29 cellular contexts compared by ENCODE assay signal in genomic region chr14:20603813-20604212, GRCh38. TPM values are rescaled to one million over a fixed set of nuclear protein-coding genes. Genes with fewer than 3 reads are reported as not detected.
DNase-seq lines count a peak whose midpoint lies in the region; ATAC-seq, FAIRE-seq and TF ChIP-seq lines count a peak whose summit lies in the region.
"Had no signal": no experiment of that assay in that cellular context is flagged by ENCODE, and none has a peak within 500 bp of the region (broad histone marks: within the 10 kb centered on the region; RNA-seq: fewer than 3 reads in every experiment).

No MANE protein-coding gene starts in this region.

- no peak overlapping the region for H2AFZ ChIP-seq in HepG2 (ENCODE audit: low read length)

- POLR2A ChIA-PET in HepG2 (lab: Yijun Ruan, JAX), result no interaction called here

- no peaks in the 10 kb centered on the region for H3K9me3 ChIP-seq in HepG2 (ENCODE audit: low read length)
- H3K9me3 ChIP-seq in right lobe of liver, result no peaks in the 10 kb centered on the region
- H3K9me3 ChIP-seq in stomach, result no peaks in the 10 kb centered on the region
- H3K9me3 ChIP-seq: BLaER1 had no signal

- FAIRE-seq in HepG2 (lab: Jason Lieb, UNC), result no peak
- peak; percentile 9 for FAIRE-seq in urothelium cell line (lab: Jason Lieb, UNC)
- FAIRE-seq: GM12891, H54, HTR-8/SVneo had no signal

- no peak overlapping the region for H3K27ac Mint-ChIP-seq in CD14-positive monocyte
- H3K27ac Mint-ChIP-seq: CD4-positive, alpha-beta T cell had no signal

- no peaks in the 10 kb centered on the region for H3K9me3 Mint-ChIP-seq in CD14-positive monocyte
- H3K9me3 Mint-ChIP-seq: CD4-positive, alpha-beta T cell had no signal

- H3K27me3 ChIP-seq in HepG2 (ENCODE audit: control insufficient read depth in 1 of 2, insufficient read depth in 2 of 2, low read length in 2 of 2) (peaks cover 0 to 3% of the 10 kb centered on the region in 2 experiments; a peak in 2 of 5 replicates), right lobe of liver (no peaks in the 10 kb centered on the region), stomach (no peaks in the 10 kb centered on the region)
- H3K27me3 ChIP-seq: BLaER1 had no signal

- no peak for TF ChIP-seq CTCF in HepG2 (CRISPR knock-in tag; IDR thresholded peaks at IDR 0.05)
- no peak for TF ChIP-seq CTCF in right lobe of liver (IDR thresholded peaks at IDR 0.05)
- no peak for TF ChIP-seq CTCF in CD14-positive monocyte (IDR thresholded peaks at IDR 0.05)
- TF ChIP-seq CTCF in stomach (IDR thresholded peaks at IDR 0.05), result no peak

- no peak for ATAC-seq in HepG2
- ATAC-seq in right lobe of liver, result no peak

- no peaks in the 10 kb centered on the region for H4K20me1 ChIP-seq in HepG2 (ENCODE audit: insufficient read depth, low read length)
- H4K20me1 ChIP-seq: BLaER1 had no signal

- in situ Hi-C loops in HepG2 (cut with HindIII; ENCODE audit: extremely low pct_ligation_motif_present, low pct_unique_long_range_greater_than_20kb), result loop anchor here (25.0 kb wide), 1 partner anchor 142 kb away; the partner anchor contains the start of genes APEX1, OSGEP, PIP4P1 and PNP

- no peaks in the 10 kb centered on the region for H3K36me3 ChIP-seq in HepG2 (replicated peaks in 1 of 2; ENCODE audit: control insufficient read depth in 1 of 2, insufficient read depth in 2 of 2, low read length in 2 of 2)
- no peaks in the 10 kb centered on the region for H3K36me3 ChIP-seq in right lobe of liver
- no peaks in the 10 kb centered on the region for H3K36me3 ChIP-seq in stomach
- H3K36me3 ChIP-seq: BLaER1 had no signal

- no peak overlapping the region for H3K9ac ChIP-seq in HepG2 (ENCODE audit: insufficient read depth, low read depth, low read length)
- H3K9ac ChIP-seq: BLaER1 had no signal

- CTCF ChIA-PET in HepG2 (lab: Yijun Ruan, JAX; ENCODE audit: low intra/inter-chr PET ratio, low total read pairs), result no interaction called here

- WGBS in HepG2 (ENCODE audit: low lambda C conversion rate), result 100% methylated on average over 1 of the region's 3 CpGs
- 83% methylated on average over 1 of the region's 3 CpGs for WGBS in right lobe of liver (ENCODE audit: insufficient coverage, low coverage, low lambda C conversion rate, missing lambda C conversion rate)
- whole genome bisulfite sequencing in stomach, 5 donors, result 40 to 97% (median 75%) methylated on average over 3 of the region's 3 CpGs

- no TSS peak for BruUV-seq in HepG2 (replicated peaks; lab: Mats Ljungman, UMichigan)

- H3K4me2 ChIP-seq in HepG2 (ENCODE audit: low read depth, low read length), result no peak overlapping the region
- H3K4me2 ChIP-seq: BLaER1 had no signal

- TF ChIP-seq POLR2A in HepG2 (IDR thresholded peaks at IDR 0.05; ENCODE audit: insufficient read depth in 1 of 2, low read depth in 2 of 2, low read length in 2 of 2) (no peak), right lobe of liver (IDR thresholded peaks at IDR 0.05) (no peak), stomach (IDR thresholded peaks at IDR 0.05) (no peak)

- no peaks in the 10 kb centered on the region for H3K36me3 Mint-ChIP-seq in CD14-positive monocyte

- no peaks in the 10 kb centered on the region for H3K79me2 ChIP-seq in HepG2 (ENCODE audit: insufficient read depth, low read length)

- TF ChIP-seq EP300 in HepG2 (IDR thresholded peaks at IDR 0.05; ENCODE audit: low read depth in 2 of 2, low read length in 2 of 2) (no peak), HepG2 (CRISPR knock-in tag; IDR thresholded peaks at IDR 0.05; ENCODE audit: borderline replicate concordance) (no peak), stomach (IDR thresholded peaks at IDR 0.05) (no peak)

- peaks cover 14% of the 10 kb centered on the region for H3K4me1 Mint-ChIP-seq in CD14-positive monocyte

- intact Hi-C loops in HepG2 (cut with micrococcal nuclease; ENCODE audit: unreplicated experiment), result no loop called here
- intact Hi-C loops in right lobe of liver (cut with DNase I), result loop anchor here (10.0 kb wide), 3 partner anchors 69 to 279 kb away; partner anchors contain the start of gene KLHL33 (in 1 of the 2)
- intact Hi-C loops in CD14-positive monocyte (cut with micrococcal nuclease), result no loop called here
- intact Hi-C loops in stomach (cut with DNase I; ENCODE audit: low total_unique reads), result loop anchor here (10.0 kb wide), 1 partner anchor 69 kb away; no protein-coding TSS in a partner anchor

- peaks cover 37% of the 10 kb centered on the region for H3K4me1 ChIP-seq in HepG2 (ENCODE audit: insufficient read depth, low read length)
- peaks cover 0 to 21% (median 0%) of the 10 kb centered on the region in 4 donors for H3K4me1 ChIP-seq in right lobe of liver
- peaks cover 0 to 7% (median 4%) of the 10 kb centered on the region in 4 donors for H3K4me1 ChIP-seq in stomach

- peaks cover 0 to 3% (median 0%) of the 10 kb centered on the region in 3 donors for H3K27me3 Mint-ChIP-seq in CD14-positive monocyte (ENCODE audit: low read depth in 3 of 3)
- H3K27me3 Mint-ChIP-seq: CD4-positive, alpha-beta T cell had no signal

- no peak for TF ChIP-seq RAD21 in HepG2 (CRISPR knock-in tag; IDR thresholded peaks at IDR 0.05)

- H3K4me3 ChIP-seq in HepG2 (replicated peaks in 1 of 3; ENCODE audit: insufficient read depth in 1 of 3, low read depth in 2 of 3, low read length in 3 of 3) (no peak overlapping the region), right lobe of liver (no peak overlapping the region), stomach (no peak overlapping the region)
- H3K4me3 ChIP-seq: BLaER1 had no signal

- H3K4me3 Mint-ChIP-seq in CD14-positive monocyte, result no peak overlapping the region
- H3K4me3 Mint-ChIP-seq: CD4-positive, alpha-beta T cell had no signal

- H3K27ac ChIP-seq in HepG2 (ENCODE audit: extremely low read length, insufficient read depth, low read length) (no peak overlapping the region), right lobe of liver (no peak overlapping the region), stomach (no peak overlapping the region)
- H3K27ac ChIP-seq: BLaER1 had no signal

- DNase-seq in HepG2 (ENCODE audit: low spot score) (no peak), right lobe of liver (no peak), NCI-H2171 (lab: John Stamatoyannopoulos, UW) (peak; percentile 58), NCI-H69 (lab: John Stamatoyannopoulos, UW) (peak; percentile 17), urothelium cell line (ENCODE audit: low spot score) (no peak), CD14-positive monocyte (ENCODE audit: low spot score) (no peak), cerebellar cortex (ENCODE audit: low spot score) (no peak), stomach (no peak)
- DNase-seq: CD4-positive, alpha-beta T cell; DMS79; EL; GDM1; KBM-7; MV-4-11; NCI-H1105 treated with DMSO at 0.1 percent for 48 hours; NCI-H146; NCI-H2029 treated with DMSO at 0.1 percent for 48 hours; NCI-H226; NCI-H526 treated with DMSO at 0.1 percent for 48 hours; Right ventricle myocardium superior; RPMI8226 had no signal

RNA-seq across cellular contexts. Expression of gene RNASE12, which starts 12.6 kb away (rescaled TPM):
- not detected in 2 replicates for total RNA-seq in HepG2 (2016; rRNA removed; fragmentation: Illumina TruSeq; extraction: Trizol)
- total RNA-seq in HepG2 (2016; cell fraction: cytosol; rRNA removed; fragmentation: Illumina TruSeq; extraction: Trizol; ENCODE audit: low read depth), result not detected in 2 replicates
- not detected in 2 replicates for total RNA-seq in HepG2 (2016; cell fraction: insoluble cytoplasmic fraction; rRNA removed; fragmentation: Illumina TruSeq; extraction: Trizol)
- total RNA-seq in HepG2 (2016; cell fraction: membrane; rRNA removed; fragmentation: Illumina TruSeq; extraction: Trizol), result not detected in 2 replicates
- not detected in 2 replicates for total RNA-seq in HepG2 (2016; cell fraction: nucleus; rRNA removed; fragmentation: Illumina TruSeq; extraction: Trizol)
- not detected in 2 replicates for polyA plus RNA-seq in HepG2 (2011; rRNA removed)
- polyA plus RNA-seq in HepG2 (2011; cell fraction: cytosol; rRNA removed), result not detected in 2 replicates
- polyA plus RNA-seq in HepG2 (2011; cell fraction: nucleus; rRNA removed), result not detected in 2 replicates
- not detected in 2 replicates for polyA plus RNA-seq in HepG2 (2012)
- not detected in 2 replicates for polyA plus RNA-seq in HepG2 (2016; cell fraction: cytosol; fragmentation: Illumina TruSeq; extraction: Trizol; ENCODE audit: low read depth)
- not detected in 2 replicates for polyA plus RNA-seq in HepG2 (2016; cell fraction: insoluble cytoplasmic fraction; fragmentation: Illumina TruSeq; extraction: Trizol; ENCODE audit: low read depth)
- polyA plus RNA-seq in HepG2 (2016; cell fraction: membrane; fragmentation: Illumina TruSeq; extraction: Trizol; ENCODE audit: low read depth), result not detected in 2 replicates
- polyA plus RNA-seq in HepG2 (2016; cell fraction: nucleus; fragmentation: Illumina TruSeq; extraction: Trizol; ENCODE audit: insufficient read depth, low read depth), result not detected in 2 replicates
- not detected in 2 replicates for polyA minus RNA-seq in HepG2 (2011; rRNA and poly(A)+ RNA removed; ENCODE audit: low replicate concordance)
- not detected in 2 replicates for polyA minus RNA-seq in HepG2 (2011; cell fraction: cytosol; rRNA and poly(A)+ RNA removed)
- not detected in 2 replicates for polyA minus RNA-seq in HepG2 (2011; cell fraction: nucleus; rRNA and poly(A)+ RNA removed)
- total RNA-seq in right lobe of liver, result not detected
- polyA plus RNA-seq in CD14-positive monocyte, result not detected
- total RNA-seq in stomach, result not detected
- polyA plus RNA-seq in stomach, result not detected
- total RNA-seq: A172; CD4-positive, alpha-beta T cell; LHCN-M2; MCF 10A; Right ventricle myocardium superior; T-helper 1 cell treated with Interleukin-12 subunit alpha and Interleukin-12 subunit beta and Interleukin-4 antibody, amounts not matched to agents 30 ng/mL and 1 ng/mL, for 36 hours had no signal

RNA-seq across cellular contexts. Expression of gene RNASE11, which starts 16.0 kb away (rescaled TPM):
- total RNA-seq in HepG2 (2016; rRNA removed; fragmentation: Illumina TruSeq; extraction: Trizol) (not detected in 2 replicates), right lobe of liver (not detected), stomach (not detected)
- total RNA-seq in HepG2 (2016; cell fraction: cytosol; rRNA removed; fragmentation: Illumina TruSeq; extraction: Trizol; ENCODE audit: low read depth), result not detected in 2 replicates
- total RNA-seq in HepG2 (2016; cell fraction: insoluble cytoplasmic fraction; rRNA removed; fragmentation: Illumina TruSeq; extraction: Trizol), result not detected in 2 replicates
- total RNA-seq in HepG2 (2016; cell fraction: membrane; rRNA removed; fragmentation: Illumina TruSeq; extraction: Trizol), result not detected in 2 replicates
- total RNA-seq in HepG2 (2016; cell fraction: nucleus; rRNA removed; fragmentation: Illumina TruSeq; extraction: Trizol), result not detected in 2 replicates
- polyA plus RNA-seq in HepG2 (2011; rRNA removed) (not detected in 2 replicates), CD14-positive monocyte (not detected), stomach (not detected)
- not detected in 2 replicates for polyA plus RNA-seq in HepG2 (2011; cell fraction: cytosol; rRNA removed)
- polyA plus RNA-seq in HepG2 (2011; cell fraction: nucleus; rRNA removed), result not detected in 2 replicates
- polyA plus RNA-seq in HepG2 (2012), result not detected in 2 replicates
- not detected in 2 replicates for polyA plus RNA-seq in HepG2 (2016; cell fraction: cytosol; fragmentation: Illumina TruSeq; extraction: Trizol; ENCODE audit: low read depth)
- not detected in 2 replicates for polyA plus RNA-seq in HepG2 (2016; cell fraction: insoluble cytoplasmic fraction; fragmentation: Illumina TruSeq; extraction: Trizol; ENCODE audit: low read depth)
- not detected in 2 replicates for polyA plus RNA-seq in HepG2 (2016; cell fraction: membrane; fragmentation: Illumina TruSeq; extraction: Trizol; ENCODE audit: low read depth)
- not detected in 2 replicates for polyA plus RNA-seq in HepG2 (2016; cell fraction: nucleus; fragmentation: Illumina TruSeq; extraction: Trizol; ENCODE audit: insufficient read depth, low read depth)
- not detected in 2 replicates for polyA minus RNA-seq in HepG2 (2011; rRNA and poly(A)+ RNA removed; ENCODE audit: low replicate concordance)
- not detected in 2 replicates for polyA minus RNA-seq in HepG2 (2011; cell fraction: cytosol; rRNA and poly(A)+ RNA removed)
- not detected in 2 replicates for polyA minus RNA-seq in HepG2 (2011; cell fraction: nucleus; rRNA and poly(A)+ RNA removed)
- total RNA-seq: A172; CD4-positive, alpha-beta T cell; LHCN-M2; MCF 10A; Right ventricle myocardium superior; T-helper 1 cell treated with Interleukin-12 subunit alpha and Interleukin-12 subunit beta and Interleukin-4 antibody, amounts not matched to agents 30 ng/mL and 1 ng/mL, for 36 hours had no signal

RNA-seq across cellular contexts. Expression of gene OR6S1, which starts 37.7 kb away (rescaled TPM):
- total RNA-seq in HepG2 (2016; rRNA removed; fragmentation: Illumina TruSeq; extraction: Trizol) (not detected in 2 replicates), right lobe of liver (not detected), stomach (not detected)
- total RNA-seq in HepG2 (2016; cell fraction: cytosol; rRNA removed; fragmentation: Illumina TruSeq; extraction: Trizol; ENCODE audit: low read depth), result not detected in 2 replicates
- not detected in 2 replicates for total RNA-seq in HepG2 (2016; cell fraction: insoluble cytoplasmic fraction; rRNA removed; fragmentation: Illumina TruSeq; extraction: Trizol)
- not detected in 2 replicates for total RNA-seq in HepG2 (2016; cell fraction: membrane; rRNA removed; fragmentation: Illumina TruSeq; extraction: Trizol)
- not detected in 2 replicates for total RNA-seq in HepG2 (2016; cell fraction: nucleus; rRNA removed; fragmentation: Illumina TruSeq; extraction: Trizol)
- polyA plus RNA-seq in HepG2 (2011; rRNA removed) (0.09 TPM in 1 of 2 replicates, not detected in the other), CD14-positive monocyte (not detected), stomach (not detected)
- not detected in 2 replicates for polyA plus RNA-seq in HepG2 (2011; cell fraction: cytosol; rRNA removed)
- polyA plus RNA-seq in HepG2 (2011; cell fraction: nucleus; rRNA removed), result 0.18 and 0.38 TPM in 2 replicates
- polyA plus RNA-seq in HepG2 (2012), result not detected in 2 replicates
- polyA plus RNA-seq in HepG2 (2016; cell fraction: cytosol; fragmentation: Illumina TruSeq; extraction: Trizol; ENCODE audit: low read depth), result not detected in 2 replicates
- polyA plus RNA-seq in HepG2 (2016; cell fraction: insoluble cytoplasmic fraction; fragmentation: Illumina TruSeq; extraction: Trizol; ENCODE audit: low read depth), result not detected in 2 replicates
- polyA plus RNA-seq in HepG2 (2016; cell fraction: membrane; fragmentation: Illumina TruSeq; extraction: Trizol; ENCODE audit: low read depth), result not detected in 2 replicates
- not detected in 2 replicates for polyA plus RNA-seq in HepG2 (2016; cell fraction: nucleus; fragmentation: Illumina TruSeq; extraction: Trizol; ENCODE audit: insufficient read depth, low read depth)
- polyA minus RNA-seq in HepG2 (2011; rRNA and poly(A)+ RNA removed; ENCODE audit: low replicate concordance), result 0.26 and 0.50 TPM in 2 replicates
- not detected in 2 replicates for polyA minus RNA-seq in HepG2 (2011; cell fraction: cytosol; rRNA and poly(A)+ RNA removed)
- polyA minus RNA-seq in HepG2 (2011; cell fraction: nucleus; rRNA and poly(A)+ RNA removed), result not detected in 2 replicates
- total RNA-seq: A172; CD4-positive, alpha-beta T cell; LHCN-M2; MCF 10A; Right ventricle myocardium superior; T-helper 1 cell treated with Interleukin-12 subunit alpha and Interleukin-12 subunit beta and Interleukin-4 antibody, amounts not matched to agents 30 ng/mL and 1 ng/mL, for 36 hours had no signal

RNA-seq across cellular contexts. Expression of gene RNASE9, which starts 43.0 kb away (rescaled TPM):
- not detected in 2 replicates for total RNA-seq in HepG2 (2016; rRNA removed; fragmentation: Illumina TruSeq; extraction: Trizol)
- not detected in 2 replicates for total RNA-seq in HepG2 (2016; cell fraction: cytosol; rRNA removed; fragmentation: Illumina TruSeq; extraction: Trizol; ENCODE audit: low read depth)
- not detected in 2 replicates for total RNA-seq in HepG2 (2016; cell fraction: insoluble cytoplasmic fraction; rRNA removed; fragmentation: Illumina TruSeq; extraction: Trizol)
- not detected in 2 replicates for total RNA-seq in HepG2 (2016; cell fraction: membrane; rRNA removed; fragmentation: Illumina TruSeq; extraction: Trizol)
- total RNA-seq in HepG2 (2016; cell fraction: nucleus; rRNA removed; fragmentation: Illumina TruSeq; extraction: Trizol), result not detected in 2 replicates
- not detected in 2 replicates for polyA plus RNA-seq in HepG2 (2011; rRNA removed)
- not detected in 2 replicates for polyA plus RNA-seq in HepG2 (2011; cell fraction: cytosol; rRNA removed)
- not detected in 2 replicates for polyA plus RNA-seq in HepG2 (2011; cell fraction: nucleus; rRNA removed)
- not detected in 2 replicates for polyA plus RNA-seq in HepG2 (2012)
- polyA plus RNA-seq in HepG2 (2016; cell fraction: cytosol; fragmentation: Illumina TruSeq; extraction: Trizol; ENCODE audit: low read depth), result not detected in 2 replicates
- not detected in 2 replicates for polyA plus RNA-seq in HepG2 (2016; cell fraction: insoluble cytoplasmic fraction; fragmentation: Illumina TruSeq; extraction: Trizol; ENCODE audit: low read depth)
- not detected in 2 replicates for polyA plus RNA-seq in HepG2 (2016; cell fraction: membrane; fragmentation: Illumina TruSeq; extraction: Trizol; ENCODE audit: low read depth)
- polyA plus RNA-seq in HepG2 (2016; cell fraction: nucleus; fragmentation: Illumina TruSeq; extraction: Trizol; ENCODE audit: insufficient read depth, low read depth), result not detected in 2 replicates
- polyA minus RNA-seq in HepG2 (2011; rRNA and poly(A)+ RNA removed; ENCODE audit: low replicate concordance), result not detected in 2 replicates
- polyA minus RNA-seq in HepG2 (2011; cell fraction: cytosol; rRNA and poly(A)+ RNA removed), result not detected in 2 replicates
- not detected in 2 replicates for polyA minus RNA-seq in HepG2 (2011; cell fraction: nucleus; rRNA and poly(A)+ RNA removed)
- not detected for total RNA-seq in right lobe of liver
- not detected for polyA plus RNA-seq in CD14-positive monocyte
- not detected for total RNA-seq in stomach
- not detected for polyA plus RNA-seq in stomach
- total RNA-seq: A172; CD4-positive, alpha-beta T cell; LHCN-M2; MCF 10A; Right ventricle myocardium superior; T-helper 1 cell treated with Interleukin-12 subunit alpha and Interleukin-12 subunit beta and Interleukin-4 antibody, amounts not matched to agents 30 ng/mL and 1 ng/mL, for 36 hours had no signal

Comparison
In these comparisons a context has a peak if more than half of its experiments do, and no peak if none do; other contexts are left out.
1. intact Hi-C loops: an anchor here in right lobe of liver (10.0 kb wide) and stomach (10.0 kb wide); none called in HepG2 and CD14-positive monocyte.
2. DNase-seq: peak in NCI-H2171 (single experiment) and NCI-H69 (single experiment); none in HepG2 (single experiment), right lobe of liver (0 of 3), urothelium cell line (single experiment), CD14-positive monocyte (single experiment), cerebellar cortex (single experiment) and stomach (single experiment).